9 cellular contexts compared by ENCODE assay signal in genomic region chr4:80336582-80336981, GRCh38. TPM values are rescaled to one million over a fixed set of nuclear protein-coding genes. Genes with fewer than 3 reads are reported as not detected.
DNase-seq lines count a peak whose midpoint lies in the region; ATAC-seq, FAIRE-seq and TF ChIP-seq lines count a peak whose summit lies in the region.
"Had no signal": no experiment of that assay in that cellular context is flagged by ENCODE, and none has a peak within 500 bp of the region (broad histone marks: within the 10 kb centered on the region; RNA-seq: fewer than 3 reads in every experiment).

No MANE protein-coding gene starts in this region.

- no CpG with 5 or more reads among the region's 10 CpGs for WGBS in IMR-90 (ENCODE audit: extremely low coverage in 2 of 2, insufficient read length in 1 of 2), 2 experiments
- WGBS in small intestine, 3 donors = 5 to 24% (median 12%) methylated on average over 10 of the region's 10 CpGs

- no peaks in the 10 kb centered on the region for H3K27me3 ChIP-seq in IMR-90 (ENCODE audit: control insufficient read depth, insufficient read depth, low read length)
- H3K27me3 ChIP-seq in small intestine (ENCODE audit: control insufficient read depth in 2 of 2, insufficient read depth in 2 of 2, low read length in 2 of 2) = peaks cover 0 to 5% of the 10 kb centered on the region in 2 donors

- H3K4me2 ChIP-seq in IMR-90 (ENCODE audit: low read depth, low read length) = peak overlapping the region; percentile 72

- no peaks in the 10 kb centered on the region for H3K9me1 ChIP-seq in IMR-90 (ENCODE audit: insufficient read depth, low read length)

- no peaks in the 10 kb centered on the region for H4K20me1 ChIP-seq in IMR-90 (ENCODE audit: insufficient read depth, low read length)

- peak overlapping the region; percentile 1 for H2AK9ac ChIP-seq in IMR-90 (replicated peaks; ENCODE audit: low read depth, low read length, poor library complexity)

- H3K4me1 Mint-ChIP-seq in WTC11 = peaks cover 8% of the 10 kb centered on the region

- no peak overlapping the region for H3K27ac Mint-ChIP-seq in WTC11

- H3K9me3 ChIP-seq in IMR-90 (ENCODE audit: control insufficient read depth, insufficient read depth, low read length) (no peaks in the 10 kb centered on the region), small intestine (ENCODE audit: control insufficient read depth, low read depth) (no peaks in the 10 kb centered on the region)

- TF ChIP-seq POLR2A in IMR-90 (IDR thresholded peaks at IDR 0.05; ENCODE audit: low read depth, low read length) = no peak

- dilution Hi-C loops in IMR-90 (cut with HindIII; ENCODE audit: low sequenced_read_pairs, unreplicated experiment) = no loop called here

- no peak for FAIRE-seq in small intestine (lab: Jason Lieb, UNC)
- FAIRE-seq: TTC549 had no signal

- TF ChIP-seq RAD21 in IMR-90 (IDR thresholded peaks at IDR 0.05; ENCODE audit: low read length) = peak; percentile 45

- no peak overlapping the region for H3K9ac ChIP-seq in IMR-90 (ENCODE audit: low read depth, low read length)

- TF ChIP-seq CTCF in IMR-90 (conservative IDR thresholded peaks at IDR 0.05; ENCODE audit: low read depth, low read length) (peak; percentile 32; the same call in 1 of the 2 replicates), WTC11 (IDR thresholded peaks at IDR 0.05) (no peak)

- H3K27me3 Mint-ChIP-seq in WTC11 (ENCODE audit: low read depth) = peaks cover 29% of the 10 kb centered on the region

- H3K4me1 ChIP-seq in IMR-90 (ENCODE audit: control insufficient read depth, insufficient read depth, low read length) (peaks cover 4% of the 10 kb centered on the region), small intestine (ENCODE audit: control insufficient read depth in 2 of 2, insufficient read depth in 1 of 2, low read depth in 1 of 2, low read length in 1 of 2) (no peaks in the 10 kb centered on the region)

- peak overlapping the region; percentile 10 for H2AFZ ChIP-seq in IMR-90 (replicated peaks; ENCODE audit: low read length, poor library complexity)

- H3K27ac ChIP-seq in IMR-90 (ENCODE audit: insufficient read depth, low read length) = no peak overlapping the region
- H3K27ac ChIP-seq in small intestine (ENCODE audit: low read depth in 1 of 2, low read length in 1 of 2) = no peak overlapping the region

- H3K79me1 ChIP-seq in IMR-90 (ENCODE audit: low read depth in 1 of 2, low read length in 2 of 2) = peaks cover 0 to 12% of the 10 kb centered on the region in 2 experiments; a peak in 1 of 4 replicates

- H3K4me3 Mint-ChIP-seq in WTC11 = peak overlapping the region; percentile 80

- H4K5ac ChIP-seq in IMR-90 (ENCODE audit: low read depth, low read length) = no peak overlapping the region

- no peak overlapping the region for H2BK5ac ChIP-seq in IMR-90 (ENCODE audit: low read depth, low read length, poor library complexity, severe bottlenecking)

- no peak overlapping the region for H4K8ac ChIP-seq in IMR-90 (ENCODE audit: low read depth in 2 of 2, low read length in 2 of 2)

- no TSS peak for BruUV-seq in IMR-90 (replicated peaks; lab: Mats Ljungman, UMichigan)

- H3K36me3 ChIP-seq in IMR-90 (ENCODE audit: control insufficient read depth, insufficient read depth, low read length) (no peaks in the 10 kb centered on the region), small intestine (ENCODE audit: control insufficient read depth in 2 of 2, insufficient read depth in 2 of 2, low read length in 2 of 2) (no peaks in the 10 kb centered on the region)

- no peak overlapping the region for H3K14ac ChIP-seq in IMR-90 (replicated peaks; ENCODE audit: low read depth, low read length)

- no peak overlapping the region for H4K91ac ChIP-seq in IMR-90 (ENCODE audit: insufficient read depth, low read depth, low read length)

- 0 out of 2 replicates have a peak overlapping the region, but pooled peaks have one; percentile 29 for H3K23ac ChIP-seq in IMR-90 (ENCODE audit: low read depth, low read length)

- H3K4ac ChIP-seq in IMR-90 (ENCODE audit: low read depth, low read length) = no peak overlapping the region

- no peak for ATAC-seq in IMR-90 (ENCODE audit: low read depth)
- ATAC-seq in WTC11 = peak; percentile 75
- no peak for ATAC-seq in HG03045 (IDR thresholded peaks at IDR 0.05; ENCODE audit: unreplicated experiment)
- no peak for ATAC-seq in HG03354 (IDR thresholded peaks at IDR 0.05; ENCODE audit: poor library complexity, severe bottlenecking, unreplicated experiment)

- H3K56ac ChIP-seq in IMR-90 (ENCODE audit: extremely low read depth, insufficient read depth, low read length) = no peak overlapping the region

- in situ Hi-C loops in IMR-90 (cut with MboI; ENCODE audit: low sequenced_read_pairs) = loop anchor here (10.0 to 25.0 kb wide), 2 partner anchors 112 to 1399 kb away; partner anchors contain the start of gene PAQR3

- POLR2A ChIA-PET in IMR-90 (lab: Charles Lee; ENCODE audit: unreplicated experiment) (no interaction called here), WTC11 (lab: Charles Lee) (interaction anchor here (1.2 kb wide), 1 partner anchor 23 kb away, joined by 3 read pairs; no protein-coding TSS in a partner anchor)

- peak overlapping the region; percentile 52; the same call in 1 of the 2 replicates for H2AK5ac ChIP-seq in IMR-90 (ENCODE audit: low read depth, low read length)

- H2BK15ac ChIP-seq in IMR-90 (ENCODE audit: low read depth, low read length) = no peak overlapping the region

- H3K4me3 ChIP-seq in IMR-90 (ENCODE audit: insufficient read depth, low read depth, low read length) = no peak overlapping the region
- no peak overlapping the region for H3K4me3 ChIP-seq in small intestine (ENCODE audit: low read depth in 1 of 2, low read length in 2 of 2)

- H2BK20ac ChIP-seq in IMR-90 (ENCODE audit: low read depth, low read length) = no peak overlapping the region

- intact Hi-C loops in IMR-90 (cut with micrococcal nuclease) = loop anchor here (5.0 kb wide), 2 partner anchors 114 to 1384 kb away; no protein-coding TSS in a partner anchor

- peaks cover under 1% of the 10 kb centered on the region for H3K9me3 Mint-ChIP-seq in WTC11

- H3K18ac ChIP-seq in IMR-90 (ENCODE audit: low read depth, low read length) = no peak overlapping the region

- CTCF ChIA-PET in IMR-90 (lab: Yijun Ruan, JAX) (interaction anchor here (0.7 to 3.2 kb wide), 2 partner anchors 66 to 116 kb away, joined by 3 to 13 read pairs; no protein-coding TSS in a partner anchor), WTC11 (lab: Charles Lee) (interaction anchor here (0.7 to 2.9 kb wide), 17 partner anchors 11 to 1385 kb away, joined by 3 to 19 read pairs (median 3); partner anchors contain the start of gene FGF5)

- no peaks in the 10 kb centered on the region for H3K36me3 Mint-ChIP-seq in WTC11

- H2BK120ac ChIP-seq in IMR-90 (ENCODE audit: low read depth, low read length) = no peak overlapping the region

- peak; percentile 17 for DNase-seq in DMS153 treated with DMSO at 0.1 percent for 48 hours (lab: John Stamatoyannopoulos, UW; ENCODE audit: unreplicated experiment)
- peak; percentile 32 for DNase-seq in IMR-90
- DNase-seq in WTC11 (ENCODE audit: low spot score) = peak; percentile 45
- peak; percentile 12 for DNase-seq in iPS DF 19.7 (ENCODE audit: low read depth, low spot score)
- peak; percentile 43 for DNase-seq in small intestine
- DNase-seq in NCI-H187 treated with DMSO at 0.1 percent for 48 hours (lab: John Stamatoyannopoulos, UW) = no peak

TF ChIP-seq in IMR-90, 13 proteins besides CTCF, POLR2A, EP300 and RAD21:
- TF ChIP-seq MAZ (IDR thresholded peaks at IDR 0.05; ENCODE audit: borderline replicate concordance, low read depth, low read length) (no peak), SMC3 (IDR thresholded peaks at IDR 0.05; ENCODE audit: low read depth, low read length) (0 out of 2 replicates have a peak, but pooled peaks have one; percentile 28)

TF ChIP-seq in WTC11, 78 proteins besides CTCF, POLR2A, EP300 and RAD21:
- TF ChIP-seq ETV6 (CRISPR knock-in tag; IDR thresholded peaks at IDR 0.05) (no peak), NFATC4 (CRISPR knock-in tag; IDR thresholded peaks at IDR 0.05) (no peak), HMGA2 (CRISPR knock-in tag; IDR thresholded peaks at IDR 0.05) (no peak), EMX1 (CRISPR knock-in tag; IDR thresholded peaks at IDR 0.05) (no peak)

RNA-seq across cellular contexts. Expression of gene CFAP299, which starts 1.1 kb away (rescaled TPM):
- total RNA-seq in IMR-90 (2012; rRNA removed) (1.1 and 1.9 TPM in 2 replicates), WTC11 (2021) (not detected in 3 replicates)
- polyA plus RNA-seq in IMR-90 (2012; rRNA removed) (0.76 and 1.0 TPM in 2 replicates), small intestine (not detected)
- 0.04 and 0.22 TPM in 2 replicates for polyA plus RNA-seq in IMR-90 (2012; cell fraction: cytosol; rRNA removed)
- polyA plus RNA-seq in IMR-90 (2012; cell fraction: nucleus; rRNA removed; ENCODE audit: low replicate concordance) = 0.61 and 3.8 TPM in 2 replicates
